22 cellular contexts compared by ENCODE assay signal in the genomic region with DNA sequence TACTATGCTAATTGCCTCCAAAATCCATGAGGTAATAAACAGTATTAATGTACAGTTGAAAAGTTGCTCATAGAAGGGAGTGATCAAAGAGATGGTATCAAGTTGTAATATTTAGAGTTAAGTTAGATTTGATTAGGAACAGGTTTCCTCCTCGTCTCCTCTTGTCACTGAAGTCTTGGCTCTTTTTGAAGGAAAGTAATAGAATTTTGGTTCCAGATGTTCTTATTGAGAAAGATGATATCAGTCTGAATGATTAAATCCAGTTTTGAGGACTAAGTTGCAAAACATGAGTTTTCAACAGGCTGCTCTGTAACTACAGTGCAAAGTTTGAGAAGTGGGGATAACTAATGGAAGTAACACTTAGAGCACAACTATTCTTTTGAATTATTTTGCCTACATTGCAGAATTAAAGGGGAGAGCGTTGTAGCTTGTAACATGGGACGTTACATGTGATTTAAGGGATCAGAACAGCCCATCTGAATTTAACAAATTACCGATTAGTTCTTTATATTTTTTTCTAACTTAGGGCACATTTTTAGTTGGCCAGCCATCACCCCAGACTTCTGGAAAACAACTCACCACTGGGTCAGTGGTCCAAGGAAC. TPM values are rescaled to one million over a fixed set of nuclear protein-coding genes. Genes with fewer than 3 reads are reported as not detected.
DNase-seq lines count a peak whose midpoint lies in the region; ATAC-seq, FAIRE-seq and TF ChIP-seq lines count a peak whose summit lies in the region.
"Had no signal": no experiment of that assay in that cellular context is flagged by ENCODE, and none has a peak within 500 bp of the region (broad histone marks: within the 10 kb centered on the region; RNA-seq: fewer than 3 reads in every experiment).

No MANE protein-coding gene starts in this region.

- in situ Hi-C loops in K562 (cut with MboI) = no loop called here

- WGBS in K562 (ENCODE audit: insufficient coverage, low coverage, missing lambda C conversion rate) = 91% methylated on average over 4 of the region's 4 CpGs

- no peak for ATAC-seq in K562
- ATAC-seq: CD8-positive, alpha-beta T cell; Panc1; SK-N-SH treated with all-trans-retinoic acid at 6 μM for 48 hours had no signal

- FAIRE-seq in K562 (lab: Jason Lieb, UNC) = no peak
- FAIRE-seq: A204.1, H54 had no signal

- peaks cover 80% of the 10 kb centered on the region; the same call in 2 of the 3 replicates for H3K36me3 ChIP-seq in K562 (ENCODE audit: control insufficient read depth, insufficient read depth, low read length)

- no peaks in the 10 kb centered on the region for H3K9me3 ChIP-seq in K562 (replicated peaks; ENCODE audit: control insufficient read depth, insufficient read depth, low read depth, low read length)
- H3K9me3 ChIP-seq: BLaER1 had no signal

- peak overlapping the region; percentile 1 for H3K27ac Mint-ChIP-seq in mesothelial cell of epicardium
- H3K27ac Mint-ChIP-seq: CD8-positive, alpha-beta T cell had no signal

- peak; percentile 36 for DNase-seq in AG10803 (ENCODE audit: low read depth)
- no peak for DNase-seq in HL-60 (ENCODE audit: low read depth in 1 of 2, low spot score in 1 of 2)
- DNase-seq in K562 (ENCODE audit: extremely low read depth in 1 of 4, low spot score in 3 of 4) = no peak
- no peak for DNase-seq in mesothelial cell of epicardium (ENCODE audit: low spot score in 2 of 2, unreplicated experiment in 2 of 2)
- no peak for DNase-seq in ureter (ENCODE audit: low spot score)
- no peak for DNase-seq in COR-L47 (lab: John Stamatoyannopoulos, UW)
- no peak for DNase-seq in DMS79 treated with DMSO at 0.1 percent for 48 hours (lab: John Stamatoyannopoulos, UW)
- DNase-seq: CD8-positive, alpha-beta T cell; GDM1; KG1; NCI-H1092; NCI-H1436 treated with DMSO at 0.1 percent for 48 hours; NCI-H2029; NCI-H226; NCI-H510A treated with DMSO at 0.1 percent for 48 hours; NCI-H774; SIG-M5 had no signal

- TF ChIP-seq RAD21 in K562 (CRISPR knock-in tag; conservative IDR thresholded peaks at IDR 0.05 in 1 of 2, IDR thresholded peaks at IDR 0.05 in 1 of 2) = no peak

- no peaks in the 10 kb centered on the region; a peak in 1 of 5 replicates for H3K4me1 ChIP-seq in K562 (replicated peaks in 1 of 2; ENCODE audit: control insufficient read depth in 2 of 2, insufficient read depth in 2 of 2, low read length in 2 of 2)
- H3K4me1 ChIP-seq: BLaER1 had no signal

- H3K36me3 Mint-ChIP-seq in mesothelial cell of epicardium = peaks cover 63% of the 10 kb centered on the region

- BruUV-seq in K562 (replicated peaks; lab: Mats Ljungman, UMichigan) = no TSS peak

- TF ChIP-seq EP300 in K562 (IDR thresholded peaks at IDR 0.05; ENCODE audit: low read length) = no peak

- no peak overlapping the region for H2AFZ ChIP-seq in K562 (ENCODE audit: low read depth, low read length)

- no peaks in the 10 kb centered on the region for H3K79me2 ChIP-seq in K562 (ENCODE audit: control insufficient read depth, insufficient read depth, low read length)

- no peak for TF ChIP-seq POLR2A in K562 (conservative IDR thresholded peaks at IDR 0.05)

- no peak overlapping the region for H3K9ac ChIP-seq in K562 (ENCODE audit: insufficient read depth in 1 of 2, low read depth in 2 of 2, low read length in 2 of 2)
- H3K9ac ChIP-seq: BLaER1 had no signal

- H3K4me1 Mint-ChIP-seq in mesothelial cell of epicardium = peaks cover 3% of the 10 kb centered on the region

- H3K9me3 Mint-ChIP-seq in mesothelial cell of epicardium = peaks cover 3% of the 10 kb centered on the region
- H3K9me3 Mint-ChIP-seq: CD8-positive, alpha-beta T cell had no signal

- H3K27ac ChIP-seq in HL-60 (replicated peaks) = peak overlapping the region; percentile 42
- no peak overlapping the region for H3K27ac ChIP-seq in K562 (ENCODE audit: extremely low read depth, low read depth, low read length)
- H3K27ac ChIP-seq: BLaER1 had no signal

- H3K4me2 ChIP-seq in K562 (ENCODE audit: insufficient read depth, low read length) = no peak overlapping the region
- H3K4me2 ChIP-seq: BLaER1 had no signal

- CTCF ChIA-PET in K562 (lab: Yijun Ruan, JAX; ENCODE audit: low intra/inter-chr PET ratio) = no interaction called here

- no peaks in the 10 kb centered on the region for H4K20me1 ChIP-seq in K562 (replicated peaks; ENCODE audit: control insufficient read depth, insufficient read depth, low read length)

- H3K9me1 ChIP-seq in K562 (ENCODE audit: control insufficient read depth, insufficient read depth, low read length) = no peaks in the 10 kb centered on the region

- no peak for TF ChIP-seq CTCF in AG10803 (conservative IDR thresholded peaks at IDR 0.05; ENCODE audit: low read length)
- TF ChIP-seq CTCF in HL-60 (IDR thresholded peaks at IDR 0.05; ENCODE audit: insufficient read depth, low read length) = no peak
- no peak for TF ChIP-seq CTCF in K562 (IDR thresholded peaks at IDR 0.05 in 2 of 3, conservative IDR thresholded peaks at IDR 0.05 in 1 of 3; ENCODE audit: insufficient read depth in 2 of 3, low read depth in 1 of 3, low read length in 3 of 3)
- TF ChIP-seq CTCF in mesothelial cell of epicardium (IDR thresholded peaks at IDR 0.05; ENCODE audit: unreplicated experiment) = no peak

- H3K27me3 ChIP-seq in HL-60 (ENCODE audit: insufficient read depth, poor library complexity, severe bottlenecking) = no peaks in the 10 kb centered on the region
- H3K27me3 ChIP-seq in K562 (ENCODE audit: control insufficient read depth in 2 of 2, insufficient read depth in 2 of 2, low read length in 2 of 2) = no peaks in the 10 kb centered on the region
- H3K27me3 ChIP-seq: BLaER1 had no signal

- H3K4me3 Mint-ChIP-seq in mesothelial cell of epicardium = no peak overlapping the region
- H3K4me3 Mint-ChIP-seq: CD8-positive, alpha-beta T cell had no signal

- intact Hi-C loops in K562 (cut with micrococcal nuclease) = no loop called here

- H3K4me3 ChIP-seq in AG10803 (ENCODE audit: low read length) (no peak overlapping the region), HL-60 (replicated peaks; ENCODE audit: insufficient read depth, low read length) (no peak overlapping the region), K562 (no peak overlapping the region)
- H3K4me3 ChIP-seq: BLaER1 had no signal

- POLR2A ChIA-PET in K562 (lab: Yijun Ruan, JAX) = no interaction called here

- no peaks in the 10 kb centered on the region for H3K27me3 Mint-ChIP-seq in mesothelial cell of epicardium (ENCODE audit: low read depth)

TF ChIP-seq in K562, 482 proteins besides CTCF, POLR2A, EP300 and RAD21:
- TF ChIP-seq NEUROD1 (IDR thresholded peaks at IDR 0.05; ENCODE audit: borderline replicate concordance, low read depth, low read length, partially characterized antibody) (no peak), C11orf30 (IDR thresholded peaks at IDR 0.05; ENCODE audit: low read depth) (peak; percentile 24; the same call in 1 of the 2 replicates), ZNF316 (IDR thresholded peaks at IDR 0.05) (peak; percentile 53), ZNF584 (CRISPR knock-in tag; IDR thresholded peaks at IDR 0.05; ENCODE audit: low read depth) (no peak), MAFF (IDR thresholded peaks at IDR 0.05; ENCODE audit: low read length) (peak; percentile 36; the same call in 1 of the 2 replicates)
TF ChIP-seq in K562: peak in this region for 3.

RNA-seq across cellular contexts. Expression of a gene that starts 48.3 kb away (rescaled TPM):
- 2.8 TPM in 1 of 2 replicates, not detected in the other for total RNA-seq in K562 (2011; cell fraction: chromatin; rRNA removed; ENCODE audit: low replicate concordance)
- 0.92 and 3.7 TPM in 2 replicates for total RNA-seq in K562 (2011; cell fraction: nucleolus; rRNA removed)
- 0.88 and 1.7 TPM in 2 replicates for total RNA-seq in K562 (2011; cell fraction: nucleoplasm; rRNA removed)
- total RNA-seq in K562 (2014; rRNA removed) (0.82 and 1.1 TPM in 2 replicates), K562 (2014; rRNA removed; fragmentation: Illumina TruSeq; extraction: Trizol) (not detected in 2 replicates), K562 (2015; rRNA removed; fragmentation: Illumina TruSeq; extraction: Trizol) (0.22 TPM in 1 of 2 replicates, not detected in the other), K562 (2021) (1.5 and 2.4 TPM in 2 replicates), mesothelial cell of epicardium (4.4 to 6.4 TPM (median 5.3 TPM) in 3 replicates), ureter (2.1 TPM)
- polyA plus RNA-seq in K562 (2011; rRNA removed) (not detected in 2 replicates), K562 (2014; fragmentation: Illumina TruSeq; extraction: Trizol) (0.16 and 0.84 TPM in 2 replicates), K562 (2014; fragmentation: Nextera tagmentation; extraction: Ambion mirVana) (under 1 TPM in 1 of 2 experiments, not detected in 1; 0.18 TPM), K562 (2014; rRNA removed) (0.54 and 0.66 TPM in 2 replicates)
- 0.65 and 1.6 TPM in 2 replicates for polyA plus RNA-seq in K562 (2011; cell fraction: cytosol; rRNA removed)
- polyA plus RNA-seq in K562 (2011; cell fraction: nucleus; rRNA removed) = 0.48 and 0.63 TPM in 2 replicates
- 0.08 and 1.4 TPM in 2 replicates for polyA plus RNA-seq in K562 (2012)
- not detected in 2 replicates for polyA minus RNA-seq in K562 (2011; rRNA and poly(A)+ RNA removed)
- not detected in 2 replicates for polyA minus RNA-seq in K562 (2011; cell fraction: cytosol; rRNA and poly(A)+ RNA removed)
- polyA minus RNA-seq in K562 (2011; cell fraction: nucleus; rRNA and poly(A)+ RNA removed) = 0.27 TPM in 1 of 2 replicates, not detected in the other
